In the genomic region with DNA sequence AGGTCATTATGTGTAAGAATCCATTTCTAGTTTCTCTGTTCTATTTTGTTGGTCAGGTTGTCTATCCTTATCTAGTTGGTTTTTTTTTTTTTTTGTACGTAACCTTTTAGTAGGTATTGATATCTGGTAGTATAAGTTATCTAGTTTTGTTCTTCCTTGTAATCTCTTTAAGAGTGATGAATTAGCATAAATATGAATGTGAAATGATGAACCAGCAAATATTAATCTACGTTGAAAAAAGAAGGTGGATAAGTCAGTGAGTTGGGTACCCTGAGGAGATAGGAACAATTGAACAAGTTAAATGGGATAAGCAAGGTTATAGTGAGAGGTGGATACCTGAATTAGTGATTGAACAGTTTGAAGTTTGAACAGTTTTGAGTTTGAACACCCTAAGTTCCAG, we compare ENCODE assay signal across 1 cellular context.
A peak's percentile ranks its signal among the peaks of the same experiment; 100 is the strongest.
TF ChIP-seq lines count a peak whose summit lies in the region.

No MANE protein-coding gene starts in this region.

TF ChIP-seq in HepG2, 621 proteins besides CTCF, POLR2A, EP300 and RAD21:
- TF ChIP-seq ATF7 (IDR thresholded peaks at IDR 0.05): no peak
- TF ChIP-seq ATF7 (CRISPR knock-in tag; IDR thresholded peaks at IDR 0.05): no peak
- TF ChIP-seq ZNF225 (CRISPR knock-in tag; IDR thresholded peaks at IDR 0.05): no peak
- TF ChIP-seq AGO2 (optimal IDR thresholded peaks at IDR 0.05; ENCODE audit: low read depth, low read length): no peak
- peak; percentile 58 to 62 for TF ChIP-seq MAFK (conservative IDR thresholded peaks at IDR 0.05 in 1 of 2, IDR thresholded peaks at IDR 0.05 in 1 of 2; ENCODE audit: low read length in 2 of 2)
- TF ChIP-seq, protein P1, sequence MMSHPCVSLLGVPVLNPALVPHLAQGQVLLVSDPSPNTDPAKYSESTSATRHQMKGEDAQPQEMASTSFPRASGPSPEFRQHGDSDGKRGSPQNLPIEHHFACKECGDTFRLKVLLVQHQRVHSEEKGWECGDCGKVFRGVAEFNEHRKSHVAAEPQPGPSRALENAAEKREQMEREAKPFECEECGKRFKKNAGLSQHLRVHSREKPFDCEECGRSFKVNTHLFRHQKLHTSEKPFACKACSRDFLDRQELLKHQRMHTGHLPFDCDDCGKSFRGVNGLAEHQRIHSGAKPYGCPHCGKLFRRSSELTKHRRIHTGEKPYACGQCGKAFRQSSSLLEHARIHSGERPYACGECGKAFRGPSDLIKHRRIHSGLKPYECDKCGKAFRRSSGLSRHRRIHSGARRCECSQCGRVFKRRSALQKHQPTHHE (CRISPR knock-in tag; IDR thresholded peaks at IDR 0.05; ENCODE audit: borderline replicate concordance): no peak
- peak; percentile 57 for TF ChIP-seq MAFF (IDR thresholded peaks at IDR 0.05; ENCODE audit: low read depth, low read length)
- TF ChIP-seq ZBTB3 (CRISPR knock-in tag; IDR thresholded peaks at IDR 0.05; ENCODE audit: borderline replicate concordance, low read depth): no peak
- no peak for TF ChIP-seq ZMAT3 (CRISPR knock-in tag; conservative IDR thresholded peaks at IDR 0.05)
- no peak for TF ChIP-seq MTF2 (CRISPR knock-in tag; IDR thresholded peaks at IDR 0.05; ENCODE audit: borderline replicate concordance)
- TF ChIP-seq, protein P2, sequence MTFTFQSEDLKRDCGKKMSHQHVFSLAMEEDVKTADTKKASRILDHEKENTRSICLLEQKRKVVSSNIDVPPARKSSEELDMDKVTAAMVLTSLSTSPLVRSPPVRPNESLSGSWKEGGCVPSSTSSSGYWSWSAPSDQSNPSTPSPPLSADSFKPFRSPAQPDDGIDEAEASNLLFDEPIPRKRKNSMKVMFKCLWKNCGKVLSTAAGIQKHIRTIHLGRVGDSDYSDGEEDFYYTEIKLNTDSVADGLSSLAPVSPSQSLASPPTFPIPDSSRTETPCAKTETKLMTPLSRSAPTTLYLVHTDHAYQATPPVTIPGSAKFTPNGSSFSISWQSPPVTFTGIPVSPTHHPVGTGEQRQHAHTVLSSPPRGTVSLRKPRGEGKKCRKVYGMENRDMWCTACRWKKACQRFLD (CRISPR knock-in tag; IDR thresholded peaks at IDR 0.05; ENCODE audit: borderline replicate concordance): no peak
TF ChIP-seq in HepG2: peak in this region for 2.
